ENCODE assay signal across 17 cellular contexts in genomic region chr2:236341721-236342120, GRCh38.
"Had no signal": no experiment of that assay in that cellular context is flagged by ENCODE, and none has a peak within 500 bp of the region (broad histone marks: within the 10 kb centered on the region; RNA-seq: fewer than 3 reads in every experiment).

No MANE protein-coding gene starts in this region.

- ATAC-seq: lower lobe of right lung, pancreas, T-cell had no signal

- H3K4me1 Mint-ChIP-seq: activated naive CD4-positive, alpha-beta T cell treated with anti-CD3 and anti-CD28 coated beads, Interleukin-2, amount 10 ng/mL, durations not matched to agents 7 days and 5 days had no signal

- H3K36me3 Mint-ChIP-seq: activated naive CD4-positive, alpha-beta T cell treated with anti-CD3 and anti-CD28 coated beads, Interleukin-2, amount 10 ng/mL, durations not matched to agents 7 days and 5 days; T-cell had no signal

- H3K4me3 ChIP-seq: esophagus muscularis mucosa, lower lobe of right lung, pancreas, transverse colon had no signal

- H3K27ac Mint-ChIP-seq: activated naive CD4-positive, alpha-beta T cell treated with anti-CD3 and anti-CD28 coated beads, Interleukin-2, amount 10 ng/mL, durations not matched to agents 7 days and 5 days; activated T-helper 2 cell treated with anti-CD3 and anti-CD28 coated beads, Interferon-gamma antibody, Interleukin-2, Interleukin-4, amounts not matched to agents 10 μg/mL and 5 μg/mL and 100 μg/mL, durations not matched to agents 14 hours and 24 hours and 36 hours; mesothelial cell of epicardium; T-cell had no signal

- H3K4me1 ChIP-seq: lower lobe of right lung, pancreas had no signal

- H3K27me3 ChIP-seq: dorsolateral prefrontal cortex, esophagus muscularis mucosa, pancreas, transverse colon had no signal

- H3K4me3 Mint-ChIP-seq: activated naive CD4-positive, alpha-beta T cell treated with anti-CD3 and anti-CD28 coated beads, Interleukin-2, amount 10 ng/mL, durations not matched to agents 7 days and 5 days; mesothelial cell of epicardium; T-cell had no signal

- DNase-seq: activated CD4-positive, alpha-beta T cell treated with anti-CD3 and anti-CD28 coated beads for 1 hour; activated CD4-positive, alpha-beta T cell treated with anti-CD3 and anti-CD28 coated beads, Interleukin-2, amount 50 U/mL, for 4 hours; activated naive CD4-positive, alpha-beta T cell treated with anti-CD3 and anti-CD28 coated beads, Interleukin-2, amount 10 ng/mL, durations not matched to agents 7 days and 5 days; activated T-cell treated with anti-CD3 and anti-CD28 coated beads for 4 hours; glutamatergic neuron; lower lobe of right lung; pancreas; SK-N-SH; stimulated activated CD4-positive, alpha-beta T cell treated with anti-CD3 and anti-CD28 coated beads, Interleukin-2, amount 100 ng/mL, for 48 hours; stimulated activated naive CD4-positive, alpha-beta T cell; T-cell; T-helper 9 cell; transverse colon had no signal

- H3K36me3 ChIP-seq: esophagus muscularis mucosa, lower lobe of right lung, pancreas, transverse colon had no signal

- H3K9me3 Mint-ChIP-seq: activated naive CD4-positive, alpha-beta T cell treated with anti-CD3 and anti-CD28 coated beads, Interleukin-2, amount 10 ng/mL, durations not matched to agents 7 days and 5 days; activated T-helper 2 cell treated with anti-CD3 and anti-CD28 coated beads, Interferon-gamma antibody, Interleukin-2, Interleukin-4, amounts not matched to agents 10 μg/mL and 5 μg/mL and 100 μg/mL, durations not matched to agents 14 hours and 24 hours and 36 hours; mesothelial cell of epicardium; T-cell had no signal

- H3K27ac ChIP-seq: esophagus muscularis mucosa, lower lobe of right lung, pancreas, transverse colon had no signal

- H3K9me3 ChIP-seq: esophagus muscularis mucosa, lower lobe of right lung, pancreas, SK-N-SH, transverse colon had no signal
